In the genomic region with DNA sequence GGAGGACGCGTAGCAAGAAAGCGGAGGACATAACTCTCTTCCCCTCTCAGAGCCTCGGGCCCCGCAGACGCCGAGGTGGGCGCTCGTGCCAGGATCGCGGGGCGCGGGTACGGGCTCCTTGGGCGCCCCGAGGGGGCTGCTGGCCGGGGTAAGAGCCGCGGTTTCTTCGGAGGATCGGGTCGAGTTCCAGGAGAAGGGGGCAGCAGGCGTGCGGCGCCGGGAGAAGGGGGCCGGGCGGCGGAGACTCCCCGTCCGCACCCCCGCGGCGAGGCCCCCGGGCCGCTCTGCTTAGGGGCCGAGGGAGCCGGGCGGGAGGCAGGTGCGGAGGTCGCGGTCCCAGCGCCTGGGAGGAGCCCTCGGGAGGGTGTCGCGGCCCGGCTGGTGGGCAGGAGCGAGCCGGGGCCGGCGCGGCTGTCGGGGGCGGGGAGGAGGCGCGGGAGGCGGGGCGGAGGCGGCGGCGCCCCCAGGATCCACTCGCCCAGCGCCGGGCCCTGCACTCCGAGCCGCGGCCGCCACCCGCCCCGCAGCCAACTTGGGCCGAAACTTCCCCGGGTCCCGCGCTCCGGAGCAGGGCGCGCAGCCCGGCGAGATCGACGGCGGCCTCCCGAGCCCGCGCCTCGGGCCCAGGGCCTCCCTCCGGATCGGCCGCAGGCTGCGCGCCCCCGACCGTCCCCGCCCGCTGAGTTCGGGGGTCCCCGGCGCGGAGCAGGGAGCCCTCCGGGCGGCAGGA, we compare ENCODE assay signal across 8 cellular contexts.
A peak's percentile ranks its signal among the peaks of the same experiment; 100 is the strongest.
DNase-seq lines count a peak whose midpoint lies in the region; ATAC-seq, FAIRE-seq and TF ChIP-seq lines count a peak whose summit lies in the region.

No MANE protein-coding gene starts in this region.

- peak in 1 of 4 experiments; percentile 17 for ATAC-seq in T-cell (replicated peaks in 1 of 4)

- TF ChIP-seq CTCF in fibroblast of villous mesenchyme (IDR thresholded peaks at IDR 0.05; ENCODE audit: insufficient read depth, low read depth, low read length) (no peak), osteocyte (IDR thresholded peaks at IDR 0.05) (no peak)

- no peak for FAIRE-seq in GM19239 (lab: Jason Lieb, UNC)

- H3K27ac Mint-ChIP-seq in T-cell (peak overlapping the region in 1 of 2 donors; percentile 74), osteocyte (ENCODE audit: unreplicated experiment) (peak overlapping the region; percentile 91)

- CTCF ChIA-PET in T-cell (lab: Charles Lee), result no interaction called here

- H3K4me3 ChIP-seq in fibroblast of villous mesenchyme (ENCODE audit: low read depth, low read length), result peak overlapping the region; percentile 52

- H3K4me1 Mint-ChIP-seq in T-cell (peaks cover 36 to 40% (median 39%) of the 10 kb centered on the region in 3 donors), osteocyte (ENCODE audit: unreplicated experiment) (peaks cover 64% of the 10 kb centered on the region)

- no peak overlapping the region for H3K27ac ChIP-seq in substantia nigra (ENCODE audit: low read depth, low read length, poor library complexity, severe bottlenecking)

- no peaks in the 10 kb centered on the region for H3K9me3 Mint-ChIP-seq in T-cell
- H3K9me3 Mint-ChIP-seq in osteocyte (ENCODE audit: unreplicated experiment), result no peaks in the 10 kb centered on the region

- H3K27me3 Mint-ChIP-seq in T-cell (peaks cover 59 to 69% of the 10 kb centered on the region in 2 donors), osteocyte (ENCODE audit: unreplicated experiment) (no peaks in the 10 kb centered on the region)

- no peaks in the 10 kb centered on the region for H3K36me3 Mint-ChIP-seq in T-cell
- no peaks in the 10 kb centered on the region for H3K36me3 Mint-ChIP-seq in osteocyte (ENCODE audit: unreplicated experiment)

- POLR2A ChIA-PET in T-cell (lab: Charles Lee), result no interaction called here

- DNase-seq in GM19239 (ENCODE audit: insufficient read length, low spot score) (peak; percentile 53), T-cell (peak in 2 of 34 experiments; percentile 3 to 10), fibroblast of villous mesenchyme (ENCODE audit: low read depth) (no peak), osteocyte (ENCODE audit: extremely low spot score, unreplicated experiment) (no peak), medulla oblongata (ENCODE audit: extremely low spot score) (no peak), substantia nigra (lab: John Stamatoyannopoulos, UW) (no peak)
- no peak for DNase-seq in activated CD4-positive, alpha-beta T cell treated with anti-CD3 and anti-CD28 coated beads for 4 hours
- no peak for DNase-seq in stimulated activated CD4-positive, alpha-beta T cell treated with anti-CD3 and anti-CD28 coated beads, Interleukin-12 subunit alpha, Interleukin-12 subunit beta, amount 100 ng/mL, for 4 hours

- H3K4me3 Mint-ChIP-seq in T-cell (peak overlapping the region; percentile 79 to 87 (median 83)), osteocyte (ENCODE audit: unreplicated experiment) (peak overlapping the region; percentile 88)
